ENCODE assay signal across 27 cellular contexts in genomic region chr10:32409741-32410140, GRCh38.
"Had no signal": no experiment of that assay in that cellular context is flagged by ENCODE, and none has a peak within 500 bp of the region (broad histone marks: within the 10 kb centered on the region; RNA-seq: fewer than 3 reads in every experiment).

No MANE protein-coding gene starts in this region.

- H3K36me3 ChIP-seq: brain microvascular endothelial cell, SJCRH30 had no signal

- H3K27me3 ChIP-seq: brain microvascular endothelial cell, SJCRH30 had no signal

- H3K9me3 ChIP-seq: SJCRH30, SK-N-SH had no signal

- DNase-seq: activated CD4-positive, alpha-beta T cell treated with anti-CD3 and anti-CD28 coated beads for 36 hours; activated CD8-positive, alpha-beta memory T cell treated with anti-CD3 and anti-CD28 coated beads for 24 hours; activated gamma-delta T cell; activated naive CD4-positive, alpha-beta T cell treated with anti-CD3 and anti-CD28 coated beads for 36 hours; activated T-cell treated with anti-CD3 and anti-CD28 coated beads, Interleukin-2, amount 50 U/mL, for 4 hours; amygdala; brain microvascular endothelial cell; caudate nucleus; MV-4-11; NCI-H1092 treated with DMSO at 0.1 percent for 48 hours; NCI-H1436; NCI-H1694 treated with DMSO at 0.1 percent for 48 hours; NCI-H2029 treated with DMSO at 0.1 percent for 48 hours; NCI-H345; NCI-H510A; NCI-H526 treated with DMSO at 0.1 percent for 48 hours; NCI-H82; Right ventricle myocardium superior; SJCRH30; SK-N-SH; T-helper 1 cell had no signal

- H3K9ac ChIP-seq: KMS-11, SK-N-SH had no signal

- H3K4me2 ChIP-seq: KMS-11, SK-N-SH had no signal

- H3K4me3 ChIP-seq: SJCRH30 had no signal

- ATAC-seq: activated CD4-positive, alpha-beta T cell treated with anti-CD3 and anti-CD28 coated beads for 36 hours; activated T-cell treated with anti-CD3 and anti-CD28 coated beads, Interleukin-2, amount 50 U/mL, for 4 hours; activated T-helper 17 cell treated with anti-CD3 and anti-CD28 coated beads, Interleukin-2, amount 50 U/mL, for 72 hours; Panc1 had no signal

- H3K27ac ChIP-seq: brain microvascular endothelial cell, KMS-11, RWPE1, SJCRH30, VCaP had no signal

- H3K27me3 Mint-ChIP-seq: activated CD4-positive, alpha-beta T cell treated with anti-CD3 and anti-CD28 coated beads for 36 hours; activated naive CD8-positive, alpha-beta T cell; activated T-helper 17 cell treated with anti-CD3 and anti-CD28 coated beads, Interleukin-2, amount 50 U/mL, for 72 hours had no signal

- H3K36me3 Mint-ChIP-seq: activated naive CD8-positive, alpha-beta T cell had no signal

- H3K4me1 ChIP-seq: SJCRH30 had no signal

- H3K27ac Mint-ChIP-seq: activated CD4-positive, alpha-beta T cell treated with anti-CD3 and anti-CD28 coated beads for 36 hours; activated naive CD4-positive, alpha-beta T cell treated with anti-CD3 and anti-CD28 coated beads for 36 hours; activated naive CD8-positive, alpha-beta T cell; activated T-helper 17 cell treated with anti-CD3 and anti-CD28 coated beads, Interleukin-2, amount 50 U/mL, for 72 hours had no signal

- H3K4me3 Mint-ChIP-seq: activated CD4-positive, alpha-beta T cell treated with anti-CD3 and anti-CD28 coated beads for 36 hours; activated naive CD4-positive, alpha-beta T cell treated with anti-CD3 and anti-CD28 coated beads for 36 hours; activated naive CD8-positive, alpha-beta T cell; activated T-cell treated with anti-CD3 and anti-CD28 coated beads, Interleukin-2, amount 50 U/mL, for 4 hours; activated T-helper 17 cell treated with anti-CD3 and anti-CD28 coated beads, Interleukin-2, amount 50 U/mL, for 72 hours had no signal

- H3K9me3 Mint-ChIP-seq: activated naive CD4-positive, alpha-beta T cell treated with anti-CD3 and anti-CD28 coated beads for 36 hours; activated T-helper 17 cell treated with anti-CD3 and anti-CD28 coated beads, Interleukin-2, amount 50 U/mL, for 72 hours had no signal
